Comparison of ENCODE assay signal across 1 cellular context in genomic region chr1:3612123-3612522, GRCh38.
TF ChIP-seq lines count a peak whose summit lies in the region.

No MANE protein-coding gene starts in this region.

TF ChIP-seq in GM23338, 12 proteins besides CTCF, POLR2A, EP300 and RAD21 (continued from another document):
- TF ChIP-seq, protein P1, sequence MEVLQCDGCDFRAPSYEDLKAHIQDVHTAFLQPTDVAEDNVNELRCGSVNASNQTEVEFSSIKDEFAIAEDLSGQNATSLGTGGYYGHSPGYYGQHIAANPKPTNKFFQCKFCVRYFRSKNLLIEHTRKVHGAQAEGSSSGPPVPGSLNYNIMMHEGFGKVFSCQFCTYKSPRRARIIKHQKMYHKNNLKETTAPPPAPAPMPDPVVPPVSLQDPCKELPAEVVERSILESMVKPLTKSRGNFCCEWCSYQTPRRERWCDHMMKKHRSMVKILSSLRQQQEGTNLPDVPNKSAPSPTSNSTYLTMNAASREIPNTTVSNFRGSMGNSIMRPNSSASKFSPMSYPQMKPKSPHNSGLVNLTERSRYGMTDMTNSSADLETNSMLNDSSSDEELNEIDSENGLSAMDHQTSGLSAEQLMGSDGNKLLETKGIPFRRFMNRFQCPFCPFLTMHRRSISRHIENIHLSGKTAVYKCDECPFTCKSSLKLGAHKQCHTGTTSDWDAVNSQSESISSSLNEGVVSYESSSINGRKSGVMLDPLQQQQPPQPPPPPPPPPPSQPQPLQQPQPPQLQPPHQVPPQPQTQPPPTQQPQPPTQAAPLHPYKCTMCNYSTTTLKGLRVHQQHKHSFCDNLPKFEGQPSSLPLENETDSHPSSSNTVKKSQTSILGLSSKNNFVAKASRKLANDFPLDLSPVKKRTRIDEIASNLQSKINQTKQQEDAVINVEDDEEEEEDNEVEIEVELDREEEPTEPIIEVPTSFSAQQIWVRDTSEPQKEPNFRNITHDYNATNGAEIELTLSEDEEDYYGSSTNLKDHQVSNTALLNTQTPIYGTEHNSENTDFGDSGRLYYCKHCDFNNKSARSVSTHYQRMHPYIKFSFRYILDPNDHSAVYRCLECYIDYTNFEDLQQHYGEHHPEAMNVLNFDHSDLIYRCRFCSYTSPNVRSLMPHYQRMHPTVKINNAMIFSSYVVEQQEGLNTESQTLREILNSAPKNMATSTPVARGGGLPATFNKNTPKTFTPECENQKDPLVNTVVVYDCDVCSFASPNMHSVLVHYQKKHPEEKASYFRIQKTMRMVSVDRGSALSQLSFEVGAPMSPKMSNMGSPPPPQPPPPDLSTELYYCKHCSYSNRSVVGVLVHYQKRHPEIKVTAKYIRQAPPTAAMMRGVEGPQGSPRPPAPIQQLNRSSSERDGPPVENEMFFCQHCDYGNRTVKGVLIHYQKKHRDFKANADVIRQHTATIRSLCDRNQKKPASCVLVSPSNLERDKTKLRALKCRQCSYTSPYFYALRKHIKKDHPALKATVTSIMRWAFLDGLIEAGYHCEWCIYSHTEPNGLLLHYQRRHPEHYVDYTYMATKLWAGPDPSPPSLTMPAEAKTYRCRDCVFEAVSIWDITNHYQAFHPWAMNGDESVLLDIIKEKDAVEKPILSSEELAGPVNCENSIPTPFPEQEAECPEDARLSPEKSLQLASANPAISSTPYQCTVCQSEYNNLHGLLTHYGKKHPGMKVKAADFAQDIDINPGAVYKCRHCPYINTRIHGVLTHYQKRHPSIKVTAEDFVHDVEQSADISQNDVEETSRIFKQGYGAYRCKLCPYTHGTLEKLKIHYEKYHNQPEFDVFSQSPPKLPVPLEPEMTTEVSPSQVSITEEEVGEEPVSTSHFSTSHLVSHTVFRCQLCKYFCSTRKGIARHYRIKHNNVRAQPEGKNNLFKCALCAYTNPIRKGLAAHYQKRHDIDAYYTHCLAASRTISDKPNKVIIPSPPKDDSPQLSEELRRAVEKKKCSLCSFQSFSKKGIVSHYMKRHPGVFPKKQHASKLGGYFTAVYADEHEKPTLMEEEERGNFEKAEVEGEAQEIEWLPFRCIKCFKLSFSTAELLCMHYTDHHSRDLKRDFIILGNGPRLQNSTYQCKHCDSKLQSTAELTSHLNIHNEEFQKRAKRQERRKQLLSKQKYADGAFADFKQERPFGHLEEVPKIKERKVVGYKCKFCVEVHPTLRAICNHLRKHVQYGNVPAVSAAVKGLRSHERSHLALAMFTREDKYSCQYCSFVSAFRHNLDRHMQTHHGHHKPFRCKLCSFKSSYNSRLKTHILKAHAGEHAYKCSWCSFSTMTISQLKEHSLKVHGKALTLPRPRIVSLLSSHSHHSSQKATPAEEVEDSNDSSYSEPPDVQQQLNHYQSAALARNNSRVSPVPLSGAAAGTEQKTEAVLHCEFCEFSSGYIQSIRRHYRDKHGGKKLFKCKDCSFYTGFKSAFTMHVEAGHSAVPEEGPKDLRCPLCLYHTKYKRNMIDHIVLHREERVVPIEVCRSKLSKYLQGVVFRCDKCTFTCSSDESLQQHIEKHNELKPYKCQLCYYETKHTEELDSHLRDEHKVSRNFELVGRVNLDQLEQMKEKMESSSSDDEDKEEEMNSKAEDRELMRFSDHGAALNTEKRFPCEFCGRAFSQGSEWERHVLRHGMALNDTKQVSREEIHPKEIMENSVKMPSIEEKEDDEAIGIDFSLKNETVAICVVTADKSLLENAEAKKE (CRISPR knock-in tag; IDR thresholded peaks at IDR 0.05) = no peak
- TF ChIP-seq REST (IDR thresholded peaks at IDR 0.05; ENCODE audit: unreplicated experiment) (no peak), CREB1 (CRISPR knock-in tag; IDR thresholded peaks at IDR 0.05; ENCODE audit: low read depth) (no peak), STAT1 (IDR thresholded peaks at IDR 0.05; ENCODE audit: unreplicated experiment) (no peak)
